ENCODE assay signal across 8 cellular contexts in the genomic region with DNA sequence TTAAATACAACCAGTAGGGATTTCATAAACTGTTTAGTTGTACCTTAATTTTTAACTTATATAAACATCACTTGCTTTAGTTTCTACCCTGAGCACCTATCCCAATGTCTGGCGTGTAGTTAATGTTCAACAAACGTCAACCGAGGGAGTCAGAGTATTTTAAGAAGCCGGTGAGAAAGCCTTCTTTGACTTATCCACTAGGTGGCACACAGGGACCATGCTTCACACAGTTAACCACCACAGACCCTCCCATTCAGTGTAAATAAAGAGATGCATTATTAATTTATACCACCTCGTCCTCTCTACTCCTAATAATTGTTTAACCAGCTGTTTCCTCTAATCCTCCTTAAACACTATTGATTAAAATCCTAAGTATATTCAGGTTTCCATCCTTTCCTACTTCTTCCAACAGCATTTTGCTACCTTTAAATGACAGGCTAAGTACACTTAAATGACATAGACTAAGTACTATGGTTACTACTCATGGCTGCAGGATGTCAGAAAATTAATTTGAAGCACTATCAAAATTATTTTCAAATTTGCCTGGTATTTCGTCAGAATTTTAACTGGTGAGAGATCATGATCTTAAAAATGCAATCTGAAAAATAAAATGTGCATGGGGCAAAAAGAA. TPM values are rescaled to one million over a fixed set of nuclear protein-coding genes. Genes with fewer than 3 reads are reported as not detected.
DNase-seq lines count a peak whose midpoint lies in the region; ATAC-seq and TF ChIP-seq lines count a peak whose summit lies in the region.

No MANE protein-coding gene starts in this region.

- no peak overlapping the region for H3K4me2 ChIP-seq in Loucy (ENCODE audit: low read depth, low read length, poor library complexity, severe bottlenecking)

- no peaks in the 10 kb centered on the region for H3K4me1 ChIP-seq in Loucy (ENCODE audit: insufficient read depth, low read length, poor library complexity, severe bottlenecking)
- H3K4me1 ChIP-seq in Peyer's patch = peaks cover 0 to 11% (median 4%) of the 10 kb centered on the region in 4 donors
- H3K4me1 ChIP-seq in lung (ENCODE audit: control insufficient read depth in 2 of 2, insufficient read depth in 2 of 2, low read length in 2 of 2) = peaks cover 0 to 5% of the 10 kb centered on the region in 2 donors
- H3K4me1 ChIP-seq in vagina = peaks cover 15% of the 10 kb centered on the region

- H4K20me1 ChIP-seq in Loucy (ENCODE audit: insufficient read depth, low read length, poor library complexity, severe bottlenecking) = no peaks in the 10 kb centered on the region

- H3K79me2 ChIP-seq in Loucy (ENCODE audit: insufficient read depth, low read length) = no peaks in the 10 kb centered on the region

- no peak overlapping the region for H3K9ac ChIP-seq in Loucy (ENCODE audit: low read depth, low read length, poor library complexity, severe bottlenecking)

- H3K36me3 ChIP-seq in Loucy (ENCODE audit: insufficient read depth, low read length) = no peaks in the 10 kb centered on the region
- H3K36me3 ChIP-seq in Peyer's patch = no peaks in the 10 kb centered on the region
- no peaks in the 10 kb centered on the region for H3K36me3 ChIP-seq in lung (ENCODE audit: control insufficient read depth in 2 of 2, insufficient read depth in 2 of 2, low read length in 2 of 2)
- no peaks in the 10 kb centered on the region for H3K36me3 ChIP-seq in vagina

- TF ChIP-seq CTCF in GM13977 (IDR thresholded peaks at IDR 0.05; ENCODE audit: extremely low read depth, insufficient read depth, missing control alignments) (peak; percentile 72), Loucy (conservative IDR thresholded peaks at IDR 0.05; ENCODE audit: low read length) (peak; percentile 88), Peyer's patch (IDR thresholded peaks at IDR 0.05) (peak in 5 of 6 experiments; percentile 47 to 89 (median 83)), coronary artery (IDR thresholded peaks at IDR 0.05) (peak; percentile 79), lung (IDR thresholded peaks at IDR 0.05; ENCODE audit: control extremely low read depth, extremely low read depth) (peak; percentile 64), vagina (IDR thresholded peaks at IDR 0.05) (peak; percentile 28 to 63 (median 58))

- H3K27me3 ChIP-seq in Loucy (ENCODE audit: insufficient read depth, low read length, poor library complexity, severe bottlenecking) (no peaks in the 10 kb centered on the region), Peyer's patch (no peaks in the 10 kb centered on the region), lung (ENCODE audit: control insufficient read depth, insufficient read depth) (no peaks in the 10 kb centered on the region), vagina (no peaks in the 10 kb centered on the region)

- no peak overlapping the region for H2AFZ ChIP-seq in Loucy (ENCODE audit: low read length)

- TF ChIP-seq POLR2A in Peyer's patch (IDR thresholded peaks at IDR 0.05) = no peak
- TF ChIP-seq POLR2A in vagina (IDR thresholded peaks at IDR 0.05) = no peak

- in situ Hi-C loops in GM13977 (cut with MboI; ENCODE audit: low pct_unique_long_range_greater_than_20kb, low sequenced_read_pairs, unreplicated experiment) = no loop called here

- H3K9me2 ChIP-seq in Loucy (replicated peaks; ENCODE audit: low read depth, low read length) = no peaks in the 10 kb centered on the region

- WGBS in lung, 2 donors = 8 to 10% methylated on average over 6 of the region's 6 CpGs

- H3K27ac ChIP-seq in Peyer's patch = no peak overlapping the region
- peak overlapping the region in 1 of 2 donors; percentile 16 for H3K27ac ChIP-seq in coronary artery
- H3K27ac ChIP-seq in lung (ENCODE audit: low read depth in 1 of 2, low read length in 1 of 2) = no peak overlapping the region
- H3K27ac ChIP-seq in vagina = no peak overlapping the region

- intact Hi-C loops in vagina (cut with DNase I) = no loop called here

- no peaks in the 10 kb centered on the region for H3F3A ChIP-seq in Loucy (ENCODE audit: low read depth)

- H3K9me3 ChIP-seq in Loucy (ENCODE audit: insufficient read depth, low read depth, low read length) = no peaks in the 10 kb centered on the region
- no peaks in the 10 kb centered on the region for H3K9me3 ChIP-seq in Peyer's patch
- no peaks in the 10 kb centered on the region for H3K9me3 ChIP-seq in lung (ENCODE audit: control insufficient read depth in 2 of 2, insufficient read depth in 1 of 2, low read length in 1 of 2)
- H3K9me3 ChIP-seq in vagina = no peaks in the 10 kb centered on the region

- DNase-seq in AG08396 (ENCODE audit: low spot score) (peak; percentile 70), GM13977 (ENCODE audit: low spot score) (peak; percentile 75), Peyer's patch (peak in 1 of 3 donors; percentile 74), coronary artery (ENCODE audit: low spot score) (no peak), lung (ENCODE audit: low spot score) (no peak), vagina (ENCODE audit: extremely low spot score in 2 of 2) (no peak)

- ATAC-seq in HG02623 (IDR thresholded peaks at IDR 0.05; ENCODE audit: unreplicated experiment) = peak; percentile 79
- ATAC-seq in lung (ENCODE audit: insufficient read depth, low FRiP score) = peak; percentile 39

- H3K4me3 ChIP-seq in Loucy (ENCODE audit: low read length, poor library complexity, severe bottlenecking) = no peak overlapping the region
- no peak overlapping the region for H3K4me3 ChIP-seq in Peyer's patch
- no peak overlapping the region for H3K4me3 ChIP-seq in coronary artery
- H3K4me3 ChIP-seq in lung = no peak overlapping the region
- no peak overlapping the region for H3K4me3 ChIP-seq in vagina

RNA-seq across cellular contexts. Expression of a gene that starts 2.3 kb away (rescaled TPM):
- 1 to 10 TPM in 1 of 4 donors, under 1 TPM in 2, not detected in 1; 0.13 to 1.7 (median 0.70) TPM for total RNA-seq in Peyer's patch
- 1 to 10 TPM in 1 of 2 donors, under 1 TPM in 1; 0.03 to 1.5 TPM for total RNA-seq in lung
- under 1 TPM; 0.04 to 0.26 TPM for polyA plus RNA-seq in lung
- not detected for total RNA-seq in vagina

Comparison
In these comparisons a context has a peak if more than half of its experiments do, and no peak if none do; other contexts are left out.
1. DNase-seq: peak in AG08396 (single experiment) and GM13977 (single experiment); none in coronary artery (single experiment), lung (single experiment) and vagina (0 of 2).
2. Peak in every context shown above with its lines, with median percentiles within 50 percentile points of each other: CTCF ChIP-seq.